ENCODE assay signal across 26 cellular contexts in genomic region chr7:158343936-158344455, GRCh38.
"Had no signal": no experiment of that assay in that cellular context is flagged by ENCODE, and none has a peak within 500 bp of the region (broad histone marks: within the 10 kb centered on the region; RNA-seq: fewer than 3 reads in every experiment).

No MANE protein-coding gene starts in this region.

- H3K4me3 ChIP-seq: ascending aorta, cardiac muscle cell, esophagus muscularis mucosa, heart left ventricle, left lung, lung, smooth muscle cell, transverse colon, uterus had no signal

- H3K27ac ChIP-seq: ascending aorta, cardiac muscle cell, esophagus muscularis mucosa, foreskin keratinocyte, heart left ventricle, left lung, transverse colon, uterus had no signal

- H3K36me3 ChIP-seq: ascending aorta, cardiac muscle cell, esophagus muscularis mucosa, heart left ventricle, left lung, transverse colon, uterus had no signal

- H3K4me1 ChIP-seq: ascending aorta, esophagus muscularis mucosa, foreskin keratinocyte, heart left ventricle, left lung, transverse colon, uterus had no signal

- H3K9me3 ChIP-seq: ascending aorta, esophagus muscularis mucosa, heart left ventricle, left lung, transverse colon, uterus had no signal

- H3K27me3 ChIP-seq: ascending aorta, cardiac muscle cell, foreskin keratinocyte, left lung, transverse colon, uterus had no signal

- DNase-seq: activated CD4-positive, alpha-beta memory T cell treated with anti-CD3 and anti-CD28 coated beads, Interleukin-2, amount 10 ng/mL, durations not matched to agents 7 days and 5 days; activated CD4-positive, alpha-beta T cell treated with anti-CD3 and anti-CD28 coated beads for 1 hour; activated CD4-positive, alpha-beta T cell treated with anti-CD3 and anti-CD28 coated beads, Interleukin-2, amount 10 ng/mL, durations not matched to agents 7 days and 5 days; activated effector memory CD4-positive, alpha-beta T cell treated with anti-CD3 and anti-CD28 coated beads, Interleukin-2, amount 50 U/mL, for 16 hours; activated naive CD4-positive, alpha-beta T cell treated with anti-CD3 and anti-CD28 coated beads, Interleukin-2, amount 10 ng/mL, durations not matched to agents 7 days and 5 days; activated naive CD8-positive, alpha-beta T cell treated with anti-CD3 and anti-CD28 coated beads, Interleukin-2, amount 10 ng/mL, durations not matched to agents 7 days and 5 days; cortex of kidney; foreskin keratinocyte; heart left ventricle; hypothalamus; mesendoderm; stimulated activated CD4-positive, alpha-beta T cell treated with anti-CD3 and anti-CD28 coated beads, Interleukin-15, amount 100 ng/mL, for 24 hours; stimulated activated CD4-positive, alpha-beta T cell treated with anti-CD3 and anti-CD28 coated beads, Interleukin-2, amount 100 ng/mL, for 24 hours; stimulated activated naive CD4-positive, alpha-beta T cell treated with Interleukin-2 at 50 U/mL for 16 hours; T-helper 17 cell; T1000; transverse colon; uterus had no signal

- ATAC-seq: left lung, SK-N-SH treated with all-trans-retinoic acid at 6 μM for 48 hours, T-helper 17 cell, WTC11 had no signal
